Comparison of ENCODE assay signal across 13 cellular contexts in the genomic region with DNA sequence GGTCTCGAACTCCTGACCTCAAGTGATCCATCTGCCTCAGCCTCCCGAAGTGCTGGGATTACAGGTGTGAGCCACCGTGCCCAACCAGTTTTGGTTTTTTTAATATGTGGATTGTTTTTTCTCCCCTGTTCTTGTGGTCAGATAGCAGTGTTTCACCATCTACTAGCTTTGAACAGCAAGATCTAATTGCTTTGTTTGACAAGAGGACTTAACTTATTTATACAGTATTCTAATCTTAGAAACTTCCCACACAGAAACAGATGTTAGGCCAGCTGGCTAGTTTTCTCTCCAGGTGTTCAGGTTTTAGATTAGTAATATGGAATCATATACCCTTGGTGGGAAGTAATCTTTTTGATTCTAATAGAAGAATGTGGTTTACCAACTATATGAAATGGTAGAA. TPM values are rescaled to one million over a fixed set of nuclear protein-coding genes. Genes with fewer than 3 reads are reported as not detected.
DNase-seq lines count a peak whose midpoint lies in the region; ATAC-seq, FAIRE-seq and TF ChIP-seq lines count a peak whose summit lies in the region.
"Had no signal": no experiment of that assay in that cellular context is flagged by ENCODE, and none has a peak within 500 bp of the region (broad histone marks: within the 10 kb centered on the region; RNA-seq: fewer than 3 reads in every experiment).

No MANE protein-coding gene starts in this region.

- H3K27ac ChIP-seq in astrocyte (ENCODE audit: low read depth, low read length) = no peak overlapping the region
- no peak overlapping the region for H3K27ac ChIP-seq in uterus
- H3K27ac ChIP-seq: A549, C4-2B had no signal

- no peaks in the 10 kb centered on the region for H4K20me1 ChIP-seq in astrocyte (ENCODE audit: insufficient read depth, low read length)

- intact Hi-C loops in mucosa of descending colon (cut with DNase I, micrococcal nuclease) = no loop called here
- intact Hi-C loops in uterus (cut with DNase I; ENCODE audit: low total_unique reads) = no loop called here

- H3K4me1 Mint-ChIP-seq in astrocyte (ENCODE audit: low read depth, unreplicated experiment) = peaks cover 8% of the 10 kb centered on the region
- no peaks in the 10 kb centered on the region for H3K4me1 Mint-ChIP-seq in activated T-cell treated with anti-CD3 and anti-CD28 coated beads, Interleukin-2, amount 50 U/mL, for 24 hours (ENCODE audit: low read depth)
- H3K4me1 Mint-ChIP-seq: CD4-positive, alpha-beta memory T cell had no signal

- TF ChIP-seq CTCF in astrocyte (IDR thresholded peaks at IDR 0.05; ENCODE audit: insufficient read depth, low read depth, low read length) (no peak), mucosa of descending colon (IDR thresholded peaks at IDR 0.05) (no peak), uterus (IDR thresholded peaks at IDR 0.05) (no peak)

- no peak for ATAC-seq in mucosa of descending colon
- ATAC-seq: A549 had no signal

- no peak overlapping the region for H2AFZ ChIP-seq in astrocyte (ENCODE audit: low read depth, low read length)

- H3K9ac ChIP-seq in astrocyte (ENCODE audit: low read length) = no peak overlapping the region

- no peak for TF ChIP-seq POLR2A in uterus (IDR thresholded peaks at IDR 0.05)

- H3K4me3 ChIP-seq in astrocyte (ENCODE audit: insufficient read depth, low read depth, low read length) = no peak overlapping the region
- H3K4me3 ChIP-seq in mucosa of descending colon = no peak overlapping the region
- no peak overlapping the region for H3K4me3 ChIP-seq in uterus
- H3K4me3 ChIP-seq: A549 had no signal

- H3K27ac Mint-ChIP-seq in astrocyte (ENCODE audit: unreplicated experiment) = no peak overlapping the region
- H3K27ac Mint-ChIP-seq in activated T-cell treated with anti-CD3 and anti-CD28 coated beads, Interleukin-2, amount 50 U/mL, for 24 hours = no peak overlapping the region
- H3K27ac Mint-ChIP-seq: CD4-positive, alpha-beta memory T cell had no signal

- H3K4me1 ChIP-seq in astrocyte (ENCODE audit: insufficient read depth, low read length) (peaks cover 3% of the 10 kb centered on the region), mucosa of descending colon (ENCODE audit: low read depth) (no peaks in the 10 kb centered on the region), uterus (no peaks in the 10 kb centered on the region)
- H3K4me1 ChIP-seq: A549, BE2C had no signal

- H3K4me2 ChIP-seq in astrocyte (ENCODE audit: low read length) = no peak overlapping the region
- H3K4me2 ChIP-seq: A549 had no signal

- H3K27me3 ChIP-seq in astrocyte (ENCODE audit: insufficient read depth, low read length) (peaks cover 8% of the 10 kb centered on the region), uterus (no peaks in the 10 kb centered on the region)
- H3K27me3 ChIP-seq: BE2C had no signal

- no peaks in the 10 kb centered on the region for H3K36me3 Mint-ChIP-seq in astrocyte (ENCODE audit: low read depth, unreplicated experiment)
- peaks cover 3% of the 10 kb centered on the region for H3K36me3 Mint-ChIP-seq in activated T-cell treated with anti-CD3 and anti-CD28 coated beads, Interleukin-2, amount 50 U/mL, for 24 hours (ENCODE audit: low read depth)

- no peaks in the 10 kb centered on the region for H3K79me2 ChIP-seq in astrocyte (ENCODE audit: insufficient read depth, low read length)

- no peak for FAIRE-seq in astrocyte (lab: Jason Lieb, UNC)
- FAIRE-seq: A549, GM18507 had no signal

- H3K4me3 Mint-ChIP-seq in astrocyte (ENCODE audit: unreplicated experiment) = no peak overlapping the region
- H3K4me3 Mint-ChIP-seq in activated T-cell treated with anti-CD3 and anti-CD28 coated beads, Interleukin-2, amount 50 U/mL, for 24 hours = no peak overlapping the region
- H3K4me3 Mint-ChIP-seq: CD4-positive, alpha-beta memory T cell had no signal

- DNase-seq in DMS 273 (lab: John Stamatoyannopoulos, UW; ENCODE audit: unreplicated experiment) = peak; percentile 87
- peak; percentile 75 for DNase-seq in DMS 273 treated with DMSO at 0.1 percent for 48 hours (lab: John Stamatoyannopoulos, UW)
- DNase-seq in NCI-H69 (lab: John Stamatoyannopoulos, UW) = peak; percentile 17
- peak; percentile 18 for DNase-seq in astrocyte (ENCODE audit: low read depth)
- DNase-seq in HK-2 (ENCODE audit: unreplicated experiment) = no peak
- DNase-seq in activated T-cell treated with anti-CD3 and anti-CD28 coated beads, Interleukin-2, amount 50 U/mL, for 24 hours = no peak
- DNase-seq in mucosa of descending colon = no peak
- DNase-seq in uterus = no peak
- DNase-seq: BE2C; CD4-positive, alpha-beta memory T cell had no signal

- no peaks in the 10 kb centered on the region for H3K9me3 ChIP-seq in astrocyte (ENCODE audit: insufficient read depth, low read depth, low read length)
- H3K9me3 ChIP-seq in mucosa of descending colon = no peaks in the 10 kb centered on the region
- no peaks in the 10 kb centered on the region for H3K9me3 ChIP-seq in uterus
- H3K9me3 ChIP-seq: A549, BE2C had no signal

- peaks cover 2% of the 10 kb centered on the region for H3K9me3 Mint-ChIP-seq in astrocyte (ENCODE audit: unreplicated experiment)
- no peaks in the 10 kb centered on the region for H3K9me3 Mint-ChIP-seq in activated T-cell treated with anti-CD3 and anti-CD28 coated beads, Interleukin-2, amount 50 U/mL, for 24 hours

- no peaks in the 10 kb centered on the region for H3K36me3 ChIP-seq in astrocyte (ENCODE audit: insufficient read depth, low read length)
- no peaks in the 10 kb centered on the region for H3K36me3 ChIP-seq in mucosa of descending colon (ENCODE audit: low read depth)
- H3K36me3 ChIP-seq in uterus = no peaks in the 10 kb centered on the region
- H3K36me3 ChIP-seq: BE2C had no signal

- peaks cover under 1% of the 10 kb centered on the region for H3K27me3 Mint-ChIP-seq in astrocyte (ENCODE audit: low read depth, unreplicated experiment)
- no peaks in the 10 kb centered on the region for H3K27me3 Mint-ChIP-seq in activated T-cell treated with anti-CD3 and anti-CD28 coated beads, Interleukin-2, amount 50 U/mL, for 24 hours

RNA-seq across cellular contexts. Expression of a gene that starts 12.9 kb away (rescaled TPM):
- total RNA-seq in astrocyte (10.2 and 10.3 TPM in 2 replicates), mucosa of descending colon (10 to 100 TPM in 2 of 3 donors, 1 to 10 TPM in 1; 9.9 to 12.5 (median 11.9) TPM), uterus (10 to 100 TPM in 2 of 4 donors, 1 to 10 TPM in 2; 3.8 to 16.1 (median 10.0) TPM)

Comparison
In these comparisons a context has a peak if more than half of its experiments do, and no peak if none do; other contexts are left out.
1. DNase-seq: peak in DMS 273 (single experiment), DMS 273 treated with DMSO at 0.1 percent for 48 hours (single experiment), NCI-H69 (single experiment) and astrocyte (single experiment); none in HK-2 (single experiment), activated T-cell treated with anti-CD3 and anti-CD28 coated beads, Interleukin-2, amount 50 U/mL, for 24 hours (single experiment), mucosa of descending colon (0 of 3) and uterus (0 of 2).